In the genomic region with DNA sequence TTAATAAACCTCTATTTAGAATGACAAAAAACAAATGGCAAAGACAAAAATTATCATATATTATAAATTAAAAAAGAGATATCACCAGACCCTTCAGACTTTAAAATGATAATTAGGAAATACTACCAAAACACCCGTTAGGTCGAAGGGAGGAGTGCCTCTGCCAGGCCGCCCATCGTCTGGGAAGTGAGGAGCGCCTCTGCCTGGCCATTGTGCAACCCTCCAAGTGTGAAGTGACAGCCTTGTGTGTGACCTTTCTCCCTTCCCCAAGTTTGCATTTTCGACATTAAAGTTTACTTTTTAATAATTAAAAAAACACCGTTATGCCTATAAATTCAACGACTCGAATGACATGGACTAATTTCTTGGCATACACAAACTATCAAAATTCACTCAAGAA, we compare ENCODE assay signal across 35 cellular contexts.
"Had no signal": no experiment of that assay in that cellular context is flagged by ENCODE, and none has a peak within 500 bp of the region (broad histone marks: within the 10 kb centered on the region; RNA-seq: fewer than 3 reads in every experiment).

No MANE protein-coding gene starts in this region.

- H3K79me2 ChIP-seq: parathyroid adenoma had no signal

- H3K4me3 ChIP-seq: ascending aorta, cardiac muscle cell, coronary artery, dorsolateral prefrontal cortex, gastrocnemius medialis, psoas muscle, smooth muscle cell, stomach, tibial nerve had no signal

- H3K27me3 ChIP-seq: ascending aorta, cardiac muscle cell, gastrocnemius medialis, stomach, tibial nerve had no signal

- FAIRE-seq: keratinocyte, TTC549 had no signal

- H3K9me3 ChIP-seq: ascending aorta, gastrocnemius medialis, psoas muscle, stomach, tibial nerve had no signal

- H3K27ac ChIP-seq: ascending aorta, cardiac muscle cell, coronary artery, dorsolateral prefrontal cortex, gastrocnemius medialis, parathyroid adenoma, psoas muscle, stomach, tibial nerve, VCaP had no signal

- H3K36me3 ChIP-seq: ascending aorta, cardiac muscle cell, gastrocnemius medialis, stomach, tibial nerve had no signal

- H3K4me1 ChIP-seq: gastrocnemius medialis, parathyroid adenoma, psoas muscle, stomach, tibial nerve had no signal

- H3K9ac ChIP-seq: parathyroid adenoma had no signal

- DNase-seq: activated CD4-positive, alpha-beta T cell treated with anti-CD3 and anti-CD28 coated beads for 48 hours; activated CD4-positive, alpha-beta T cell treated with anti-CD3 and anti-CD28 coated beads, Interleukin-2, amount 50 U/mL, for 48 hours; activated CD8-positive, alpha-beta memory T cell treated with anti-CD3 and anti-CD28 coated beads, Interleukin-2, amount 50 U/mL, for 4 hours; activated effector memory CD4-positive, alpha-beta T cell treated with anti-CD3 and anti-CD28 coated beads, Interleukin-2, amount 50 U/mL, for 16 hours; activated naive CD4-positive, alpha-beta T cell treated with anti-CD3 and anti-CD28 coated beads, Interleukin-2, amount 10 ng/mL, durations not matched to agents 7 days and 5 days; activated naive CD8-positive, alpha-beta T cell treated with anti-CD3 and anti-CD28 coated beads, Interleukin-2, amount 10 ng/mL, durations not matched to agents 7 days and 5 days; activated T-cell treated with anti-CD3 and anti-CD28 coated beads, Interleukin-2, amount 50 U/mL, for 1 hour; cerebellar nuclear complex; dorsolateral prefrontal cortex; effector memory CD4-positive, alpha-beta T cell; erythroblast; gastrocnemius medialis; glutamatergic neuron; left cardiac atrium; mammary epithelial cell; midbrain; naive thymus-derived CD4-positive, alpha-beta T cell; nucleus accumbens; psoas muscle; stimulated activated CD4-positive, alpha-beta T cell treated with anti-CD3 and anti-CD28 coated beads, Interleukin-1b, Interleukin-23, amount 100 ng/mL, for 48 hours; stimulated activated CD4-positive, alpha-beta T cell treated with anti-CD3 and anti-CD28 coated beads, Interleukin-4, amount 100 ng/mL, for 4 hours; stimulated activated CD8-positive, alpha-beta memory T cell treated with anti-CD3 and anti-CD28 coated beads, Interleukin-4, amount 100 ng/mL, for 48 hours; stomach; T-helper 9 cell had no signal

- H2AFZ ChIP-seq: parathyroid adenoma had no signal

- ATAC-seq: activated CD4-positive, CD25-positive, alpha-beta regulatory T cell treated with anti-CD3 and anti-CD28 coated beads, Interleukin-2, amount 50 U/mL, for 24 hours; gastrocnemius medialis; left cardiac atrium; naive thymus-derived CD4-positive, alpha-beta T cell; psoas muscle; stimulated activated memory B cell treated with anti-CD40 and anti-IgM and Interleukin-4, amounts not matched to agents 10 μg/mL and 1 μg/mL and 100 μg/mL, for 72 hours had no signal

- H3K4me2 ChIP-seq: smooth muscle cell had no signal
